Comparison of ENCODE assay signal across 1 cellular context in the genomic region with DNA sequence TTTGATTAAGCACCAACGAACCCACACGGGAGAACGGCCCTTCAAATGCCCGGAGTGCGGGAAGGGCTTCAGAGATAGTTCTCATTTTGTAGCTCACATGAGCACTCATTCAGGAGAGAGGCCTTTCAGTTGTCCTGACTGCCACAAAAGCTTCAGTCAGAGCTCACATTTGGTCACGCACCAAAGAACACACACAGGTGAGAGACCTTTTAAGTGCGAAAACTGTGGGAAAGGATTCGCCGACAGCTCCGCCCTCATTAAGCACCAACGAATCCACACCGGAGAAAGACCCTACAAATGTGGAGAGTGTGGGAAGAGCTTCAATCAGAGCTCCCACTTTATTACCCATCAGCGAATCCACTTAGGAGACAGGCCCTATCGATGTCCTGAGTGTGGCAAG.
TF ChIP-seq lines count a peak whose summit lies in the region.

No MANE protein-coding gene starts in this region.

TF ChIP-seq in IMR-90, 13 proteins besides CTCF, POLR2A, EP300 and RAD21:
- TF ChIP-seq RFX5 (IDR thresholded peaks at IDR 0.05; ENCODE audit: low read depth, low read length), result no peak
- no peak for TF ChIP-seq CHD1 (IDR thresholded peaks at IDR 0.05; ENCODE audit: low read depth, low read length)
- no peak for TF ChIP-seq CEBPB (IDR thresholded peaks at IDR 0.05; ENCODE audit: low read depth, low read length)
- TF ChIP-seq MAZ (IDR thresholded peaks at IDR 0.05; ENCODE audit: borderline replicate concordance, low read depth, low read length), result no peak
- TF ChIP-seq SMC3 (IDR thresholded peaks at IDR 0.05; ENCODE audit: low read depth, low read length), result no peak
- TF ChIP-seq FOS (IDR thresholded peaks at IDR 0.05; ENCODE audit: low read depth, low read length), result no peak
- TF ChIP-seq NFE2L2 (IDR thresholded peaks at IDR 0.05; ENCODE audit: low read depth, low read length), result no peak
- TF ChIP-seq, protein P1, sequence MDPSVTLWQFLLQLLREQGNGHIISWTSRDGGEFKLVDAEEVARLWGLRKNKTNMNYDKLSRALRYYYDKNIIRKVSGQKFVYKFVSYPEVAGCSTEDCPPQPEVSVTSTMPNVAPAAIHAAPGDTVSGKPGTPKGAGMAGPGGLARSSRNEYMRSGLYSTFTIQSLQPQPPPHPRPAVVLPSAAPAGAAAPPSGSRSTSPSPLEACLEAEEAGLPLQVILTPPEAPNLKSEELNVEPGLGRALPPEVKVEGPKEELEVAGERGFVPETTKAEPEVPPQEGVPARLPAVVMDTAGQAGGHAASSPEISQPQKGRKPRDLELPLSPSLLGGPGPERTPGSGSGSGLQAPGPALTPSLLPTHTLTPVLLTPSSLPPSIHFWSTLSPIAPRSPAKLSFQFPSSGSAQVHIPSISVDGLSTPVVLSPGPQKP (IDR thresholded peaks at IDR 0.05; ENCODE audit: borderline replicate concordance, low read depth, low read length), result no peak
- TF ChIP-seq BHLHE40 (IDR thresholded peaks at IDR 0.05; ENCODE audit: low read depth, low read length), result no peak
- no peak for TF ChIP-seq MAFK (IDR thresholded peaks at IDR 0.05; ENCODE audit: low read depth, low read length)
- TF ChIP-seq MXI1 (IDR thresholded peaks at IDR 0.05; ENCODE audit: borderline replicate concordance, low read depth, low read length), result no peak
- no peak for TF ChIP-seq RCOR1 (IDR thresholded peaks at IDR 0.05; ENCODE audit: insufficient replicate concordance, low read length)
- TF ChIP-seq, protein P2, sequence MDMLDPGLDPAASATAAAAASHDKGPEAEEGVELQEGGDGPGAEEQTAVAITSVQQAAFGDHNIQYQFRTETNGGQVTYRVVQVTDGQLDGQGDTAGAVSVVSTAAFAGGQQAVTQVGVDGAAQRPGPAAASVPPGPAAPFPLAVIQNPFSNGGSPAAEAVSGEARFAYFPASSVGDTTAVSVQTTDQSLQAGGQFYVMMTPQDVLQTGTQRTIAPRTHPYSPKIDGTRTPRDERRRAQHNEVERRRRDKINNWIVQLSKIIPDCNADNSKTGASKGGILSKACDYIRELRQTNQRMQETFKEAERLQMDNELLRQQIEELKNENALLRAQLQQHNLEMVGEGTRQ (IDR thresholded peaks at IDR 0.05; ENCODE audit: low read depth, low read length), result no peak
